Comparison of ENCODE assay signal across 25 cellular contexts in genomic region chrY:19498556-19498955, GRCh38.
DNase-seq lines count a peak whose midpoint lies in the region; ATAC-seq lines count a peak whose summit lies in the region.
"Had no signal": no experiment of that assay in that cellular context is flagged by ENCODE, and none has a peak within 500 bp of the region (broad histone marks: within the 10 kb centered on the region; RNA-seq: fewer than 3 reads in every experiment).

No MANE protein-coding gene starts in this region.

- H3K4me3 Mint-ChIP-seq in activated naive CD4-positive, alpha-beta T cell treated with anti-CD3 and anti-CD28 coated beads, Interleukin-2, amount 50 U/mL, for 24 hours: peak overlapping the region; percentile 80
- peak overlapping the region; percentile 69 to 71 for H3K4me3 Mint-ChIP-seq in stimulated activated naive CD8-positive, alpha-beta T cell treated with anti-CD3 and anti-CD28 coated beads, Interleukin-15, amount 100 ng/mL, for 72 hours
- H3K4me3 Mint-ChIP-seq: CD14-positive monocyte, neural crest cell had no signal

- H3K9me3 Mint-ChIP-seq in activated naive CD4-positive, alpha-beta T cell treated with anti-CD3 and anti-CD28 coated beads, Interleukin-2, amount 50 U/mL, for 24 hours: no peaks in the 10 kb centered on the region
- no peaks in the 10 kb centered on the region for H3K9me3 Mint-ChIP-seq in stimulated activated naive CD8-positive, alpha-beta T cell treated with anti-CD3 and anti-CD28 coated beads, Interleukin-15, amount 100 ng/mL, for 72 hours
- H3K9me3 Mint-ChIP-seq: neural crest cell had no signal

- in situ Hi-C loops in HAP-1 (cut with MboI; ENCODE audit: low sequenced_read_pairs): no loop called here

- H3K4me3 ChIP-seq in HAP-1: no peak overlapping the region
- H3K4me3 ChIP-seq: cardiac muscle cell, heart left ventricle, stomach had no signal

- no peaks in the 10 kb centered on the region for H3K4me1 ChIP-seq in HAP-1
- H3K4me1 ChIP-seq: heart left ventricle, stomach had no signal

- H3K9me3 ChIP-seq in KOPT-K1 (ENCODE audit: insufficient read depth, low read length, poor library complexity, severe bottlenecking) (no peaks in the 10 kb centered on the region), HAP-1 (no peaks in the 10 kb centered on the region)
- H3K9me3 ChIP-seq: heart left ventricle, stomach had no signal

- H3K36me3 Mint-ChIP-seq in activated naive CD4-positive, alpha-beta T cell treated with anti-CD3 and anti-CD28 coated beads, Interleukin-2, amount 50 U/mL, for 24 hours: peaks cover 2% of the 10 kb centered on the region
- H3K36me3 Mint-ChIP-seq: CD14-positive monocyte had no signal

- H3K27ac ChIP-seq in KOPT-K1 (ENCODE audit: low read depth, low read length, poor library complexity, severe bottlenecking): peak overlapping the region; percentile 87
- H3K27ac ChIP-seq: cardiac muscle cell, heart left ventricle, stomach had no signal

- H3K36me3 ChIP-seq in KOPT-K1 (ENCODE audit: insufficient read depth, low read length): no peaks in the 10 kb centered on the region
- H3K36me3 ChIP-seq in HAP-1 (replicated peaks): no peaks in the 10 kb centered on the region
- H3K36me3 ChIP-seq: cardiac muscle cell, heart left ventricle, stomach had no signal

- H3K27me3 Mint-ChIP-seq in activated naive CD4-positive, alpha-beta T cell treated with anti-CD3 and anti-CD28 coated beads, Interleukin-2, amount 50 U/mL, for 24 hours: no peaks in the 10 kb centered on the region
- H3K27me3 Mint-ChIP-seq in stimulated activated naive CD8-positive, alpha-beta T cell treated with anti-CD3 and anti-CD28 coated beads, Interleukin-15, amount 100 ng/mL, for 72 hours: no peaks in the 10 kb centered on the region
- H3K27me3 Mint-ChIP-seq: progenitor cell of endocrine pancreas had no signal

- peak overlapping the region; percentile 86 for H3K27ac Mint-ChIP-seq in activated naive CD4-positive, alpha-beta T cell treated with anti-CD3 and anti-CD28 coated beads, Interleukin-2, amount 50 U/mL, for 24 hours
- H3K27ac Mint-ChIP-seq in stimulated activated naive CD8-positive, alpha-beta T cell treated with anti-CD3 and anti-CD28 coated beads, Interleukin-15, amount 100 ng/mL, for 72 hours: peak overlapping the region in 1 of 2 donors; percentile 19
- H3K27ac Mint-ChIP-seq: CD14-positive monocyte, progenitor cell of endocrine pancreas had no signal

- peak; percentile 56 for ATAC-seq in stimulated activated naive CD8-positive, alpha-beta T cell treated with anti-CD3 and anti-CD28 coated beads, Interleukin-15, amount 100 ng/mL, for 72 hours
- no peak for ATAC-seq in HG02642 (IDR thresholded peaks at IDR 0.05; ENCODE audit: poor library complexity, unreplicated experiment)
- ATAC-seq: HCT116, heart left ventricle, Right ventricle myocardium inferior had no signal

- peaks cover 60% of the 10 kb centered on the region for H3K4me1 Mint-ChIP-seq in activated naive CD4-positive, alpha-beta T cell treated with anti-CD3 and anti-CD28 coated beads, Interleukin-2, amount 50 U/mL, for 24 hours
- H3K4me1 Mint-ChIP-seq in stimulated activated naive CD8-positive, alpha-beta T cell treated with anti-CD3 and anti-CD28 coated beads, Interleukin-15, amount 100 ng/mL, for 72 hours: peaks cover 51% of the 10 kb centered on the region
- H3K4me1 Mint-ChIP-seq: neural crest cell had no signal

- DNase-seq in activated naive CD4-positive, alpha-beta T cell treated with Interleukin-2 at 50 U/mL for 16 hours: peak; percentile 4
- DNase-seq in activated naive CD4-positive, alpha-beta T cell treated with anti-CD3 and anti-CD28 coated beads, Interleukin-2, amount 50 U/mL, for 16 hours: no peak
- DNase-seq in stimulated activated naive CD8-positive, alpha-beta T cell treated with anti-CD3 and anti-CD28 coated beads, Interleukin-15, amount 100 ng/mL, for 72 hours: no peak
- DNase-seq in middle frontal gyrus (ENCODE audit: extremely low spot score, low spot score): no peak
- no peak for DNase-seq in HAP-1 (ENCODE audit: low spot score in 2 of 2)
- DNase-seq: activated CD4-positive, alpha-beta T cell treated with anti-CD3 and anti-CD28 coated beads for 1 hour; activated T-cell treated with anti-CD3 and anti-CD28 coated beads, Interleukin-2, amount 50 U/mL, for 48 hours; amniotic stem cell; dermis blood vessel endothelial cell; DMS79 treated with DMSO at 0.1 percent for 48 hours; heart left ventricle; midbrain; NCI-H526; stimulated activated CD4-positive, alpha-beta T cell treated with anti-CD3 and anti-CD28 coated beads, Interleukin-1b, Interleukin-23, amount 100 ng/mL, for 48 hours; stomach; trophoblast cell had no signal

- no peaks in the 10 kb centered on the region for H3K27me3 ChIP-seq in HAP-1 (ENCODE audit: low read depth)
- H3K27me3 ChIP-seq: cardiac muscle cell, stomach had no signal
